ENCODE assay signal across 8 cellular contexts in genomic region chr20:47357296-47358051, GRCh38. TPM values are rescaled to one million over a fixed set of nuclear protein-coding genes. Genes with fewer than 3 reads are reported as not detected.
DNase-seq lines count a peak whose midpoint lies in the region; ATAC-seq, FAIRE-seq and TF ChIP-seq lines count a peak whose summit lies in the region.

No MANE protein-coding gene starts in this region.

- H3K27ac Mint-ChIP-seq in Calu3 (ENCODE audit: unreplicated experiment) = no peak overlapping the region

- H3K4me1 Mint-ChIP-seq in Calu3 (ENCODE audit: low read depth, unreplicated experiment) = no peaks in the 10 kb centered on the region

- WGBS in pancreas, 2 donors = 0 to 1% methylated on average over 28 to 30 of the region's 30 CpGs
- 17% methylated on average over 30 of the region's 30 CpGs for WGBS in thymus

- no peaks in the 10 kb centered on the region for H3K27me3 Mint-ChIP-seq in Calu3 (ENCODE audit: unreplicated experiment)

- H3K4me3 ChIP-seq in SJCRH30 = peak overlapping the region; percentile 56
- peak overlapping the region in 2 of 4 donors; percentile 17 to 30 for H3K4me3 ChIP-seq in pancreas
- H3K4me3 ChIP-seq in thymus (ENCODE audit: low read length) = peak overlapping the region; percentile 57

- H3K27ac ChIP-seq in SJCRH30 = peak overlapping the region; percentile 95
- H3K27ac ChIP-seq in pancreas = peak overlapping the region; percentile 94 to 99 (median 98)
- H3K27ac ChIP-seq in thymus (ENCODE audit: low read depth) = peak overlapping the region; percentile 97

- no peak overlapping the region for H3K4me3 Mint-ChIP-seq in Calu3 (ENCODE audit: low read depth, unreplicated experiment)

- DNase-seq in Calu3 (peak; percentile 98), Kasumi-1 (lab: John Stamatoyannopoulos, UW) (peak; percentile 97 to 98), SJCRH30 (peak; percentile 96 to 98), head of caudate nucleus (peak; percentile 66 to 95 (median 86)), pancreas (peak; percentile 90 to 97 (median 94))
- DNase-seq in activated naive CD4-positive, alpha-beta T cell treated with anti-CD3 and anti-CD28 coated beads, Interleukin-2, amount 50 U/mL, for 16 hours = peak; percentile 64

- intact Hi-C loops in Calu3 (cut with micrococcal nuclease; ENCODE audit: unreplicated experiment) = loop anchor here (2.0 kb wide), 1 partner anchor 23 kb away; no protein-coding TSS in a partner anchor
- intact Hi-C loops in head of caudate nucleus (cut with DNase I) = loop anchor here (2.0 kb wide), 1 partner anchor 39 kb away; no protein-coding TSS in a partner anchor
- intact Hi-C loops in pancreas (cut with DNase I) = loop anchor here in 1 of 3 donors (5.0 kb wide), 1 partner anchor 40 kb away; no protein-coding TSS in a partner anchor

- CTCF ChIA-PET in Calu3 (lab: Charles Lee) = interaction anchor here (0.7 to 11.2 kb wide), 12 partner anchors 10 to 144 kb away, joined by 3 to 136 read pairs (median 7); partner anchors contain the start of gene NCOA3

- BruUV-seq in Calu3 (replicated peaks; lab: Mats Ljungman, UMichigan) = no TSS peak

- H3K36me3 Mint-ChIP-seq in Calu3 (ENCODE audit: insufficient read depth, unreplicated experiment) = peaks cover 80% of the 10 kb centered on the region

- H3K9me3 ChIP-seq in SJCRH30 (replicated peaks) (no peaks in the 10 kb centered on the region), pancreas (no peaks in the 10 kb centered on the region), thymus (ENCODE audit: control insufficient read depth) (no peaks in the 10 kb centered on the region)

- peak; percentile 55 for ATAC-seq in GM21528 (IDR thresholded peaks at IDR 0.05; ENCODE audit: low FRiP score, unreplicated experiment)
- ATAC-seq in pancreas = peak; percentile 58 to 73 (median 66)

- no peak for TF ChIP-seq CTCF in Calu3 (IDR thresholded peaks at IDR 0.05; ENCODE audit: unreplicated experiment)
- no peak for TF ChIP-seq CTCF in pancreas (IDR thresholded peaks at IDR 0.05)

- H3K27me3 ChIP-seq in SJCRH30 (no peaks in the 10 kb centered on the region), pancreas (no peaks in the 10 kb centered on the region), thymus (ENCODE audit: control insufficient read depth, insufficient read depth) (peaks cover 2% of the 10 kb centered on the region)

- H3K9me3 Mint-ChIP-seq in Calu3 (ENCODE audit: low read depth, unreplicated experiment) = no peaks in the 10 kb centered on the region

- FAIRE-seq in pancreas (lab: Jason Lieb, UNC) = no peak

- H3K4me1 ChIP-seq in SJCRH30 (peaks cover 55% of the 10 kb centered on the region), pancreas (peaks cover 83 to 96% (median 87%) of the 10 kb centered on the region in 3 donors), thymus (ENCODE audit: control insufficient read depth, insufficient read depth, low read length) (peaks cover 20% of the 10 kb centered on the region)

- peaks cover 12% of the 10 kb centered on the region for H3K36me3 ChIP-seq in SJCRH30
- no peaks in the 10 kb centered on the region for H3K36me3 ChIP-seq in pancreas
- H3K36me3 ChIP-seq in thymus (ENCODE audit: control insufficient read depth, insufficient read depth) = peaks cover 5% of the 10 kb centered on the region

RNA-seq across cellular contexts. Expression of gene ZMYND8, which starts 1.0 kb away (rescaled TPM):
- total RNA-seq in Calu3 (2022) (53.1 and 77.3 TPM in 2 replicates), pancreas (10 to 100 TPM; 11.3 to 25.6 (median 18.5) TPM)
- 45.4 and 45.8 TPM in 2 replicates for total RNA-seq in SJCRH30 (2014; rRNA removed; shearing (Covaris generic))
- polyA plus RNA-seq in pancreas (10 to 100 TPM; 10.8 to 13.9 TPM), thymus (28.5 TPM)
